ENCODE assay signal across 8 cellular contexts in the genomic region with DNA sequence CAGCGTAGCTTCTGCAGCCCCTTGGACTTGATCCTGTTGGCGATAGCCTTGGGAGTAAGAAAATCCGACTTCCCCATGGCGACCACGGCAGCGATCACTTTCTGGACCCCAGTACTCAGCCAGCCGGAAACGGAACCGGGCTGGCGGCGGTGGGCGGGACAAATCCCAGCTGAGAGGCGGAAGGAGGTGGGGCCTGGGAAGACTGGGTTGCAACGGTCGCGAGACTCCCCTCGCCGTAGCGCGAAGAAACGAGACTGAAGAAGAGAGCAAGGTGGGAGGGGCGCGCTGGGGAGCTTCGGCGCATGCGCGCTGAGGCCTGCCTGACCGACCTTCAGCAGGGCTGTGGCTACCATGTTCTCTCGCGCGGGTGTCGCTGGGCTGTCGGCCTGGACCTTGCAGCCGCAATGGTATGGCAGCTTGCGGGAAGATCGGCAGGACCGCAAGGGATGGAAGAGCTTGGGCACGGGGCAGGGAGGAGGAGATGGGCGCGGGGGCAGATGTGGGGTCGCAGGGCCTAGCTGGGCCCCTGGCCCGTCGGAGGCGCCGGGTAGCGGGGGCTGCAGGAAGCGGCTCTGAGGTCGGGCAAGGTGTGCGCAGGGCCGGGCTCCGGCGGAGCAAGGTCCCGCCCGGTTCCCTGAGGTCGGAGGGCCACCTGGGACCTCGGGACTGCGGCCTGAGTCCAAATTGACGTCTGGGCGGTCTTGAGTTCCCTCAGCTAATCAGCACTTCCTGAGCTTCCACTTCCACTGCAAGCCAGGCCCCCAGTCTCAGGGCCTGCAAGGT. TPM values are rescaled to one million over a fixed set of nuclear protein-coding genes. Genes with fewer than 3 reads are reported as not detected.
DNase-seq lines count a peak whose midpoint lies in the region; ATAC-seq and TF ChIP-seq lines count a peak whose summit lies in the region.

A gene (plus strand): TSS at position 321 of the 783 bp plus-strand sequence. CDS start 31 bp downstream, at position 352.
A gene with protein sequence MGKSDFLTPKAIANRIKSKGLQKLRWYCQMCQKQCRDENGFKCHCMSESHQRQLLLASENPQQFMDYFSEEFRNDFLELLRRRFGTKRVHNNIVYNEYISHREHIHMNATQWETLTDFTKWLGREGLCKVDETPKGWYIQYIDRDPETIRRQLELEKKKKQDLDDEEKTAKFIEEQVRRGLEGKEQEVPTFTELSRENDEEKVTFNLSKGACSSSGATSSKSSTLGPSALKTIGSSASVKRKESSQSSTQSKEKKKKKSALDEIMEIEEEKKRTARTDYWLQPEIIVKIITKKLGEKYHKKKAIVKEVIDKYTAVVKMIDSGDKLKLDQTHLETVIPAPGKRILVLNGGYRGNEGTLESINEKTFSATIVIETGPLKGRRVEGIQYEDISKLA (minus strand): TSS at position 137 of the 783 bp plus-strand sequence. CDS start 60 bp downstream, at position 77.

- intact Hi-C loops in heart left ventricle (cut with DNase I) (loop anchor here in 4 of 10 donors (2.0 kb wide), 1 partner anchor 31 kb away; a partner anchor contains a TSS), posterior cingulate gyrus (cut with DNase I) (loop anchor here (2.0 kb wide), 1 partner anchor 31 kb away; a partner anchor contains a TSS)

- H3K36me3 ChIP-seq in heart left ventricle: peaks cover 0 to 24% (median 5%) of the 10 kb centered on the region in 9 donors

- H3K27ac Mint-ChIP-seq in activated naive CD8-positive, alpha-beta T cell treated with anti-CD3 and anti-CD28 coated beads, Interleukin-2, amount 50 U/mL, for 24 hours: no peak within 1 kb of the TSS

- WGBS in heart left ventricle, 4 donors: 0 to 1% (median 1%) methylated on average over 46 to 59 of the region's 59 CpGs

- peak within 1 kb of the TSS; percentile 92 to 98 (median 95) for H3K27ac ChIP-seq in heart left ventricle

- H3K4me1 Mint-ChIP-seq in activated naive CD8-positive, alpha-beta T cell treated with anti-CD3 and anti-CD28 coated beads, Interleukin-2, amount 50 U/mL, for 24 hours: peaks cover 54% of the 10 kb centered on the region

- no peaks in the 10 kb centered on the region for H3K9me3 ChIP-seq in heart left ventricle

- no peak for TF ChIP-seq CTCF in GM12875 (IDR thresholded peaks at IDR 0.05; ENCODE audit: borderline replicate concordance, insufficient read depth, low read depth, low read length)
- no peak for TF ChIP-seq CTCF in heart left ventricle (IDR thresholded peaks at IDR 0.05)

- H3K27me3 Mint-ChIP-seq in activated naive CD8-positive, alpha-beta T cell treated with anti-CD3 and anti-CD28 coated beads, Interleukin-2, amount 50 U/mL, for 24 hours: no peaks in the 10 kb centered on the region

- H3K4me1 ChIP-seq in heart left ventricle: peaks cover 6 to 59% (median 47%) of the 10 kb centered on the region in 12 donors

- H3K9me3 Mint-ChIP-seq in activated naive CD8-positive, alpha-beta T cell treated with anti-CD3 and anti-CD28 coated beads, Interleukin-2, amount 50 U/mL, for 24 hours: no peaks in the 10 kb centered on the region

- peak; percentile 63 to 89 for TF ChIP-seq POLR2A in heart left ventricle (IDR thresholded peaks at IDR 0.05)

- ATAC-seq in HG02759 (IDR thresholded peaks at IDR 0.05; ENCODE audit: unreplicated experiment) (peak; percentile 91), heart left ventricle (peak; percentile 96 to 98 (median 98))
- peak; percentile 95 for ATAC-seq in activated naive CD8-positive, alpha-beta T cell treated with anti-CD3 and anti-CD28 coated beads, Interleukin-2, amount 50 U/mL, for 24 hours

- peaks cover 20% of the 10 kb centered on the region for H3K36me3 Mint-ChIP-seq in activated naive CD8-positive, alpha-beta T cell treated with anti-CD3 and anti-CD28 coated beads, Interleukin-2, amount 50 U/mL, for 24 hours (ENCODE audit: low read depth)

- H3K27me3 ChIP-seq in heart left ventricle: no peaks in the 10 kb centered on the region

- DNase-seq in NCI-H1417 (lab: John Stamatoyannopoulos, UW) (peak; percentile 84 to 95 (median 90)), SW480 (ENCODE audit: low spot score) (peak; percentile 93), heart left ventricle (peak; percentile 97 to 98 (median 98)), posterior cingulate gyrus (peak; percentile 95 to 100 (median 97)), ureter (ENCODE audit: low spot score) (peak; percentile 98)
- peak; percentile 98 for DNase-seq in activated naive CD8-positive, alpha-beta T cell treated with anti-CD3 and anti-CD28 coated beads, Interleukin-2, amount 50 U/mL, for 24 hours

- H3K4me3 Mint-ChIP-seq in activated naive CD8-positive, alpha-beta T cell treated with anti-CD3 and anti-CD28 coated beads, Interleukin-2, amount 50 U/mL, for 24 hours: no peak within 1 kb of the TSS

- peak within 1 kb of the TSS; percentile 76 for H3K4me3 ChIP-seq in GM12875 (ENCODE audit: low read depth, low read length)
- H3K4me3 ChIP-seq in heart left ventricle: peak within 1 kb of the TSS; percentile 76 to 97 (median 89)

RNA-seq across cellular contexts. Expression of the first gene that starts in this region (rescaled TPM):
- total RNA-seq in heart left ventricle (1,000 to 10,000 TPM in 1 of 9 donors, 100 to 1,000 TPM in 8; 492 to 1,259 (median 784) TPM), ureter (273 TPM)
- polyA plus RNA-seq in heart left ventricle: 1,000 to 10,000 TPM in 1 of 2 donors, 100 to 1,000 TPM in 1; 963 to 1,062 TPM

RNA-seq across cellular contexts. Expression of the second gene that starts in this region (rescaled TPM):
- 10 to 100 TPM in 1 of 9 donors, 1 to 10 TPM in 8; 2.5 to 10.7 (median 5.7) TPM for total RNA-seq in heart left ventricle
- 1 to 10 TPM; 5.5 to 8.1 TPM for polyA plus RNA-seq in heart left ventricle
- total RNA-seq in ureter: 11.5 TPM

Comparison
In these comparisons a context has a peak if more than half of its experiments do, and no peak if none do; other contexts are left out.
1. Peak in every context shown above with its lines: DNase-seq, ATAC-seq, H3K4me3 ChIP-seq and H3K27ac ChIP-seq.